ENCODE assay signal across 18 cellular contexts in genomic region chr17:18953231-18953728, GRCh38. TPM values are rescaled to one million over a fixed set of nuclear protein-coding genes. Genes with fewer than 3 reads are reported as not detected.
"Had no signal": no experiment of that assay in that cellular context is flagged by ENCODE, and none has a peak within 500 bp of the region (broad histone marks: within the 10 kb centered on the region; RNA-seq: fewer than 3 reads in every experiment).

No MANE protein-coding gene starts in this region.

- DNase-seq: effector memory CD4-positive, alpha-beta T cell; gastrocnemius medialis; islet precursor cell; left ventricle myocardium inferior; mesendoderm; naive B cell; small intestine; stimulated activated CD4-positive, alpha-beta T cell treated with anti-CD3 and anti-CD28 coated beads, Interleukin-2, amount 100 ng/mL, for 48 hours; stimulated activated naive CD8-positive, alpha-beta T cell treated with anti-CD3 and anti-CD28 coated beads, Interleukin-15, Interleukin-2, amounts not matched to agents 100 U/mL and 50 U/mL, for 24 hours; thyroid gland; upper lobe of left lung had no signal

- ATAC-seq: gastrocnemius medialis; stimulated activated naive CD8-positive, alpha-beta T cell treated with anti-CD3 and anti-CD28 coated beads, Interleukin-15, Interleukin-2, amounts not matched to agents 100 U/mL and 50 U/mL, for 24 hours had no signal

- H3K27me3 ChIP-seq: right atrium auricular region, thyroid gland, upper lobe of left lung had no signal

- H3K27ac ChIP-seq: esophagus muscularis mucosa, gastrocnemius medialis, left ventricle myocardium inferior, right atrium auricular region, suprapubic skin, thyroid gland, upper lobe of left lung had no signal

- H3K4me1 ChIP-seq: gastrocnemius medialis, thyroid gland, upper lobe of left lung had no signal

- H3K9me3 ChIP-seq: esophagus muscularis mucosa, gastrocnemius medialis, left ventricle myocardium inferior, right atrium auricular region, suprapubic skin, thyroid gland, upper lobe of left lung had no signal

- H3K36me3 ChIP-seq: esophagus muscularis mucosa, gastrocnemius medialis, left ventricle myocardium inferior, right atrium auricular region, suprapubic skin, thyroid gland, upper lobe of left lung had no signal

- H3K4me3 ChIP-seq: esophagus muscularis mucosa, gastrocnemius medialis, left ventricle myocardium inferior, lung, right atrium auricular region, suprapubic skin, thyroid gland, upper lobe of left lung had no signal

- FAIRE-seq: endometrium, small intestine had no signal

RNA-seq across cellular contexts. Expression of gene SLC5A10, which starts 1.3 kb away (rescaled TPM):
- total RNA-seq: esophagus muscularis mucosa, fibroblast of villous mesenchyme, gastrocnemius medialis, left ventricle myocardium inferior, osteoblast, thyroid gland, upper lobe of left lung had no signal
